12 cellular contexts compared by ENCODE assay signal in genomic region chr20:63854069-63854765, GRCh38. TPM values are rescaled to one million over a fixed set of nuclear protein-coding genes. Genes with fewer than 3 reads are reported as not detected.
DNase-seq lines count a peak whose midpoint lies in the region; ATAC-seq and TF ChIP-seq lines count a peak whose summit lies in the region.
"Had no signal": no experiment of that assay in that cellular context is flagged by ENCODE, and none has a peak within 500 bp of the region (broad histone marks: within the 10 kb centered on the region; RNA-seq: fewer than 3 reads in every experiment).

No MANE protein-coding gene starts in this region.

- peaks cover 14% of the 10 kb centered on the region for H3K4me1 Mint-ChIP-seq in T-helper 17 cell

- TF ChIP-seq CTCF in GM13976 (IDR thresholded peaks at IDR 0.05; ENCODE audit: borderline replicate concordance, control extremely low read depth, extremely low read depth, insufficient read depth, missing control alignments) (no peak), gastrocnemius medialis (IDR thresholded peaks at IDR 0.05 in 4 of 5, conservative IDR thresholded peaks at IDR 0.05 in 1 of 5) (no peak)

- no peaks in the 10 kb centered on the region for H3K9me3 ChIP-seq in T-helper 17 cell (ENCODE audit: control insufficient read depth, low read length, poor library complexity, severe bottlenecking)
- H3K9me3 ChIP-seq in iPS-20b (ENCODE audit: insufficient read depth, low read depth, low read length) = no peaks in the 10 kb centered on the region
- H3K9me3 ChIP-seq in gastrocnemius medialis = no peaks in the 10 kb centered on the region

- in situ Hi-C loops in GM13976 (cut with MboI; ENCODE audit: low sequenced_read_pairs, unreplicated experiment) = loop anchor here (10.0 to 25.0 kb wide), 2 partner anchors 149 to 317 kb away; partner anchors contain the start of genes ARFRP1, PTK6, SRMS and ZGPAT
- in situ Hi-C loops in gastrocnemius medialis (cut with MboI; ENCODE audit: low sequenced_read_pairs in 4 of 4) = no loop called here

- H3K27ac ChIP-seq in iPS-20b (ENCODE audit: low read length) (peak overlapping the region; percentile 17), gastrocnemius medialis (peak overlapping the region; percentile 70 to 84 (median 78))

- no peaks in the 10 kb centered on the region for H3K36me3 Mint-ChIP-seq in T-helper 17 cell (ENCODE audit: low read depth)

- H3K9ac ChIP-seq in iPS-20b (ENCODE audit: low read depth, low read length) = peak overlapping the region; percentile 41

- ATAC-seq in T-helper 17 cell (peak; percentile 21), gastrocnemius medialis (peak; percentile 15 to 34), GM21737 (IDR thresholded peaks at IDR 0.05; ENCODE audit: unreplicated experiment) (no peak), HG03520 (IDR thresholded peaks at IDR 0.05; ENCODE audit: unreplicated experiment) (no peak)
- ATAC-seq: left lobe of liver had no signal

- H3K4me1 ChIP-seq in iPS-20b (ENCODE audit: insufficient read depth, low read length) (peaks cover 26% of the 10 kb centered on the region), gastrocnemius medialis (peaks cover 33 to 41% of the 10 kb centered on the region in 2 donors)

- peaks cover 16% of the 10 kb centered on the region for H3K27me3 Mint-ChIP-seq in T-helper 17 cell

- no peak for TF ChIP-seq POLR2A in gastrocnemius medialis (IDR thresholded peaks at IDR 0.05)

- H3K4me3 ChIP-seq in iPS-20b (ENCODE audit: low read length) (no peak overlapping the region), gastrocnemius medialis (peak overlapping the region in 3 of 4 donors; percentile 23 to 49 (median 42))

- H3K27ac Mint-ChIP-seq in T-helper 17 cell = no peak overlapping the region

- no peaks in the 10 kb centered on the region for H3K36me3 ChIP-seq in iPS-20b (ENCODE audit: insufficient read depth, low read depth, low read length)
- no peaks in the 10 kb centered on the region for H3K36me3 ChIP-seq in gastrocnemius medialis

- DNase-seq in GM13976 (ENCODE audit: low spot score) = peak; percentile 78
- no peak for DNase-seq in T-helper 17 cell
- no peak for DNase-seq in gastrocnemius medialis
- DNase-seq in NCI-H2107 (lab: John Stamatoyannopoulos, UW) = no peak
- DNase-seq in stimulated activated CD4-positive, alpha-beta T cell treated with anti-CD3 and anti-CD28 coated beads, Interleukin-15, amount 100 ng/mL, for 24 hours = no peak
- DNase-seq: HCEC 1CT, NCI-H1694, T-helper 9 cell had no signal

- intact Hi-C loops in gastrocnemius medialis (cut with DNase I; ENCODE audit: low total_unique reads) = no loop called here

- H3K27me3 ChIP-seq in iPS-20b (ENCODE audit: insufficient read depth, low read length) = no peaks in the 10 kb centered on the region; the same call in 1 of the 2 replicates
- H3K27me3 ChIP-seq in gastrocnemius medialis = peaks cover 9 to 37% (median 33%) of the 10 kb centered on the region in 3 donors

- H3K4me3 Mint-ChIP-seq in T-helper 17 cell = no peak overlapping the region

RNA-seq across cellular contexts. Expression of gene ABHD16B, which starts 7.1 kb away (rescaled TPM):
- total RNA-seq in T-helper 17 cell (not detected), gastrocnemius medialis (not detected)
- total RNA-seq: left lobe of liver had no signal

RNA-seq across cellular contexts. Expression of gene TPD52L2, which starts 10.9 kb away (rescaled TPM):
- total RNA-seq in T-helper 17 cell (10 to 100 TPM; 26.9 to 29.9 TPM), gastrocnemius medialis (10 to 100 TPM; 57.7 to 92.4 (median 59.8) TPM)

RNA-seq across cellular contexts. Expression of gene ZBTB46, which starts 23.2 kb away (rescaled TPM):
- total RNA-seq in T-helper 17 cell (under 1 TPM; 0.21 to 0.72 TPM), gastrocnemius medialis (1 to 10 TPM; 4.3 to 7.1 (median 5.6) TPM)

RNA-seq across cellular contexts. Expression of gene DNAJC5, which starts 40.7 kb away (rescaled TPM):
- total RNA-seq in T-helper 17 cell = 10 to 100 TPM; 35.7 to 39.0 TPM
- total RNA-seq in gastrocnemius medialis = 10 to 100 TPM; 18.5 to 26.4 (median 22.5) TPM

Comparison
In these comparisons a context has a peak if more than half of its experiments do, and no peak if none do; other contexts are left out.
1. ATAC-seq: peak in T-helper 17 cell (single experiment) and gastrocnemius medialis (2 of 2); none in GM21737 (single experiment) and HG03520 (single experiment).